14 cellular contexts compared by ENCODE assay signal in genomic region chr3:98979296-98979695, GRCh38.
A peak's percentile ranks its signal among the peaks of the same experiment; 100 is the strongest.
DNase-seq lines count a peak whose midpoint lies in the region; ATAC-seq, FAIRE-seq and TF ChIP-seq lines count a peak whose summit lies in the region.
"Had no signal": no experiment of that assay in that cellular context is flagged by ENCODE, and none has a peak within 500 bp of the region (broad histone marks: within the 10 kb centered on the region; RNA-seq: fewer than 3 reads in every experiment).

No MANE protein-coding gene starts in this region.

- intact Hi-C loops in PC-3 (cut with micrococcal nuclease): no loop called here

- FAIRE-seq in H54 (lab: Jason Lieb, UNC) (peak; percentile 83), keratinocyte (lab: Jason Lieb, UNC) (peak; percentile 51)
- FAIRE-seq: A204.1 had no signal

- no peaks in the 10 kb centered on the region for H3K9me3 ChIP-seq in PC-3 (ENCODE audit: low read length)
- H3K9me3 ChIP-seq in keratinocyte (ENCODE audit: control insufficient read depth, low read depth, low read length): peaks cover 2% of the 10 kb centered on the region
- H3K9me3 ChIP-seq: BLaER1, Caco-2 had no signal

- H3K4me3 ChIP-seq in PC-3 (ENCODE audit: low read length) (no peak overlapping the region), keratinocyte (ENCODE audit: control insufficient read depth in 2 of 3, extremely low read depth in 1 of 3, insufficient read depth in 2 of 3, low read depth in 1 of 3, low read length in 3 of 3) (no peak overlapping the region), foreskin fibroblast (ENCODE audit: low read depth in 1 of 2, low read length in 2 of 2) (no peak overlapping the region)
- H3K4me3 ChIP-seq: BLaER1 had no signal

- H3K27me3 Mint-ChIP-seq in nephron progenitor cell (ENCODE audit: low read depth, poor library complexity): no peaks in the 10 kb centered on the region
- H3K27me3 Mint-ChIP-seq: CD8-positive, alpha-beta memory T cell had no signal

- H3K4me3 Mint-ChIP-seq in nephron progenitor cell: no peak overlapping the region
- H3K4me3 Mint-ChIP-seq: CD8-positive, alpha-beta memory T cell had no signal

- H4K20me1 ChIP-seq in PC-3 (ENCODE audit: low read length) (no peaks in the 10 kb centered on the region), keratinocyte (ENCODE audit: control insufficient read depth, extremely low read depth, insufficient read depth, low read length) (no peaks in the 10 kb centered on the region)
- H4K20me1 ChIP-seq: BLaER1 had no signal

- TF ChIP-seq CTCF in PC-3 (conservative IDR thresholded peaks at IDR 0.05; ENCODE audit: low read depth, low read length): no peak
- TF ChIP-seq CTCF in keratinocyte (optimal IDR thresholded peaks at IDR 0.05 in 1 of 3, IDR thresholded peaks at IDR 0.05 in 1 of 3, conservative IDR thresholded peaks at IDR 0.05 in 1 of 3; ENCODE audit: extremely low read depth in 1 of 3, insufficient read depth in 2 of 3, low read length in 3 of 3): no peak
- no peak for TF ChIP-seq CTCF in foreskin fibroblast (IDR thresholded peaks at IDR 0.05; ENCODE audit: low read depth, low read length)
- no peak for TF ChIP-seq CTCF in nephron progenitor cell (IDR thresholded peaks at IDR 0.05)

- H3K79me2 ChIP-seq in PC-3 (ENCODE audit: low read length) (peaks cover 74% of the 10 kb centered on the region), keratinocyte (ENCODE audit: control insufficient read depth, insufficient read depth, low read length) (peaks cover 20% of the 10 kb centered on the region)

- dilution Hi-C loops in keratinocyte (cut with MboI; ENCODE audit: extremely low pct_ligation_motif_present, low sequenced_read_pairs): no loop called here

- no peaks in the 10 kb centered on the region for H3K36me3 Mint-ChIP-seq in nephron progenitor cell (ENCODE audit: low read depth)
- H3K36me3 Mint-ChIP-seq: CD8-positive, alpha-beta memory T cell had no signal

- no peaks in the 10 kb centered on the region for H3K4me1 Mint-ChIP-seq in nephron progenitor cell
- H3K4me1 Mint-ChIP-seq: CD8-positive, alpha-beta memory T cell had no signal

- ATAC-seq in PC-3: no peak
- ATAC-seq in GM18502 (IDR thresholded peaks at IDR 0.05; ENCODE audit: poor library complexity, unreplicated experiment): no peak

- CTCF ChIA-PET in PC-3 (lab: Charles Lee): no interaction called here

- peaks cover 2% of the 10 kb centered on the region; the same call in 1 of the 2 replicates for H3K36me3 ChIP-seq in PC-3 (ENCODE audit: low read depth, low read length)
- peaks cover 0 to 3% of the 10 kb centered on the region in 2 experiments for H3K36me3 ChIP-seq in keratinocyte (ENCODE audit: control insufficient read depth in 2 of 2, extremely low read depth in 1 of 2, insufficient read depth in 2 of 2, low read length in 2 of 2)
- H3K36me3 ChIP-seq: BLaER1 had no signal

- H3K9ac ChIP-seq in PC-3 (ENCODE audit: low read length) (peak overlapping the region; percentile 93; the same call in 1 of the 2 replicates), keratinocyte (ENCODE audit: control insufficient read depth, extremely low read depth, insufficient read depth, low read length) (no peak overlapping the region)
- H3K9ac ChIP-seq: BLaER1 had no signal

- no peaks in the 10 kb centered on the region for H3K9me2 ChIP-seq in PC-3 (replicated peaks; ENCODE audit: low read length)

- H3K4me2 ChIP-seq in PC-3 (ENCODE audit: low read length) (0 out of 2 replicates have a peak overlapping the region, but pooled peaks have one; percentile 68), keratinocyte (ENCODE audit: control insufficient read depth, extremely low read depth, insufficient read depth, low read depth, low read length) (no peak overlapping the region)
- H3K4me2 ChIP-seq: BLaER1 had no signal

- no peak for TF ChIP-seq POLR2A in H54 (IDR thresholded peaks at IDR 0.05; ENCODE audit: low read depth, low read length)

- H3K4me1 ChIP-seq in PC-3 (ENCODE audit: insufficient read depth, low read length) (peaks cover 83% of the 10 kb centered on the region), keratinocyte (ENCODE audit: control insufficient read depth, extremely low read depth, insufficient read depth, low read length) (peaks cover 16% of the 10 kb centered on the region)
- H3K4me1 ChIP-seq: BLaER1, Caco-2 had no signal

- H3K9me3 Mint-ChIP-seq in nephron progenitor cell: peaks cover 3% of the 10 kb centered on the region

- H3K27ac ChIP-seq in PC-3 (ENCODE audit: low read length): peak overlapping the region; percentile 98
- H3K27ac ChIP-seq in keratinocyte (ENCODE audit: control insufficient read depth, insufficient read depth, low read length): no peak overlapping the region
- H3K27ac ChIP-seq: BLaER1 had no signal

- no peak overlapping the region for H3K27ac Mint-ChIP-seq in nephron progenitor cell
- H3K27ac Mint-ChIP-seq: CD8-positive, alpha-beta memory T cell had no signal

- no peaks in the 10 kb centered on the region for H3K9me1 ChIP-seq in keratinocyte (ENCODE audit: control insufficient read depth, extremely low read depth, insufficient read depth, low read length)

- no peak for DNase-seq in H54 (ENCODE audit: insufficient read length, low spot score)
- no peak for DNase-seq in PC-3
- no peak for DNase-seq in keratinocyte (ENCODE audit: low read depth, low spot score)
- no peak for DNase-seq in anterior cingulate cortex (lab: John Stamatoyannopoulos, UW)
- DNase-seq in foreskin fibroblast: no peak
- DNase-seq in nephron progenitor cell: no peak
- DNase-seq: AML-193; Caco-2; CD8-positive, alpha-beta memory T cell; DND-41; GDM1 had no signal

- H3F3A ChIP-seq in PC-3 (ENCODE audit: low read length, unreplicated experiment): peaks cover 4% of the 10 kb centered on the region

- POLR2A ChIA-PET in PC-3 (lab: Charles Lee; ENCODE audit: unreplicated experiment): no interaction called here

- H3K27me3 ChIP-seq in PC-3 (ENCODE audit: low read length) (no peaks in the 10 kb centered on the region), keratinocyte (ENCODE audit: control insufficient read depth, extremely low read depth, insufficient read depth, low read length) (no peaks in the 10 kb centered on the region)
- H3K27me3 ChIP-seq: BLaER1 had no signal

- H2AFZ ChIP-seq in PC-3 (ENCODE audit: low read length): no peak overlapping the region
- no peak overlapping the region for H2AFZ ChIP-seq in keratinocyte (ENCODE audit: control insufficient read depth, low read length)

- no TSS peak for BruUV-seq in PC-3 (replicated peaks; lab: Mats Ljungman, UMichigan)
